Comparison of ENCODE assay signal across 1 cellular context in the genomic region with DNA sequence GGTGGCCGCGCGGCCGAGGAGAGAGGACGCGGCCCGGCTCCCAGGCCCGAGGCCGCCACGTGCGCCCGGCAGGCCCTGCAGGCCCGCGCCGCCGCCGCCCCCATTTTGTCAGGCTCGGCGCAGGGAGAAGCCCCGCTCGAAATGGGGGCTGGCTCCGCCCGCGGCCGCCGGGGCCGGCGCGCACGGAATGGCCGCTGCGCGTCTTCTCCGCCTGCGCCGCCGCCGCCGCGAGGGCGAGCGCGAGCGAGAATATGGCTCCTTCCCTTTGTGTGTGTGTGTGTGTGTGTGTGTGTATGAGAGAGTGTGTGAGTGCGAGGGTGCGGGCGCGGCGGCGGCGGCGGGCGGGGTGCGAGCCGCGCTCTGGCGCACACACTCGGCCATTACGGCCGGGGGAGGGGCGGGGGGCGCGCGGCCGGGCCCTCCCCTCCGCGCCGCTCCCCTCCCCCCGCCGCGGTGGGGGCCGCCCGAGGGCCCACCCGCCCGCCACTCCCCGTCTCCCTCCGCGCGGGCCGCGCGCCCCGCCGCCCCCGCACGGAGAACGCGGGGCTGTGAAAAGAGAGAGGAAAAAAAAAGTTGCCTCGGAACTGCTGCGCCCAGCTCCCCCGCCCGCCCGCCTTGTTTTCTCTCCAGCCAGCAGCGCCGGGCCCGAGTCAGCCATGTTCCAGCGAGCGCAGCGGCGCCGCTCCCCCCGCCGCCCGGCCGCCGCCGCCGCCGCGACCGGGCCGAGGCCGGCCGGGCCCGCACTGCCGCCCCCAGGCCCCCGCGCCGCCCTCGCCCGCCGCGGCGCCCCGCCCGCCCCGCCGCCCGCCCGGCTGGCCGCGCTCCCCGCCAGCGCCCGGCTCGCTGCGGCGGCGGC.
TF ChIP-seq lines count a peak whose summit lies in the region.

No MANE protein-coding gene starts in this region.

TF ChIP-seq in SK-N-SH, 30 proteins besides CTCF, POLR2A, EP300 and RAD21 (continued from another document):
- TF ChIP-seq YY1 (IDR thresholded peaks at IDR 0.05; ENCODE audit: low read depth) (peak; percentile 80), MXI1 (IDR thresholded peaks at IDR 0.05; ENCODE audit: low read depth, low read length) (peak; percentile 41), RFX5 (IDR thresholded peaks at IDR 0.05; ENCODE audit: low read length) (no peak)
